Comparison of ENCODE assay signal across 8 cellular contexts in genomic region chr1:117930173-117930447, GRCh38. TPM values are rescaled to one million over a fixed set of nuclear protein-coding genes. Genes with fewer than 3 reads are reported as not detected.
DNase-seq lines count a peak whose midpoint lies in the region; ATAC-seq, FAIRE-seq and TF ChIP-seq lines count a peak whose summit lies in the region.

No MANE protein-coding gene starts in this region.

- H3K27me3 ChIP-seq in right atrium auricular region (no peaks in the 10 kb centered on the region), keratinocyte (ENCODE audit: control insufficient read depth, extremely low read depth, insufficient read depth, low read length) (no peaks in the 10 kb centered on the region), thyroid gland (no peaks in the 10 kb centered on the region)

- H3K36me3 ChIP-seq in right atrium auricular region (peaks cover 9% of the 10 kb centered on the region), keratinocyte (ENCODE audit: control insufficient read depth in 2 of 2, extremely low read depth in 1 of 2, insufficient read depth in 2 of 2, low read length in 2 of 2) (peaks cover 5 to 15% of the 10 kb centered on the region in 2 experiments), thyroid gland (no peaks in the 10 kb centered on the region)

- H2AFZ ChIP-seq in keratinocyte (ENCODE audit: control insufficient read depth, low read length) = peak overlapping the region; percentile 100

- dilution Hi-C loops in keratinocyte (cut with MboI; ENCODE audit: extremely low pct_ligation_motif_present, low sequenced_read_pairs) = no loop called here

- no peak for DNase-seq in right atrium auricular region (ENCODE audit: low spot score)
- no peak for DNase-seq in left ventricle myocardium superior
- DNase-seq in keratinocyte (ENCODE audit: low read depth, low spot score) = no peak
- DNase-seq in thyroid gland = no peak
- no peak for DNase-seq in frontal cortex (ENCODE audit: low spot score in 2 of 2)
- DNase-seq in omental fat pad (ENCODE audit: low spot score) = no peak

- TF ChIP-seq POLR2A in thyroid gland (IDR thresholded peaks at IDR 0.05) = no peak

- no peaks in the 10 kb centered on the region for H3K9me1 ChIP-seq in keratinocyte (ENCODE audit: control insufficient read depth, extremely low read depth, insufficient read depth, low read length)

- peak overlapping the region; percentile 92 for H3K9ac ChIP-seq in keratinocyte (ENCODE audit: control insufficient read depth, extremely low read depth, insufficient read depth, low read length)

- no peaks in the 10 kb centered on the region for H3K27me3 Mint-ChIP-seq in activated T-helper 17 cell treated with anti-CD3 and anti-CD28 coated beads, Interleukin-2, amount 50 U/mL, for 72 hours

- H3K4me3 ChIP-seq in right atrium auricular region (peak overlapping the region; percentile 83 to 89), keratinocyte (ENCODE audit: control insufficient read depth in 2 of 3, extremely low read depth in 1 of 3, insufficient read depth in 2 of 3, low read depth in 1 of 3, low read length in 3 of 3) (peak overlapping the region; percentile 93 to 100 (median 97)), thyroid gland (replicated peaks in 1 of 3) (peak overlapping the region; percentile 70 to 92 (median 92))

- H3K4me1 Mint-ChIP-seq in activated T-helper 17 cell treated with anti-CD3 and anti-CD28 coated beads, Interleukin-2, amount 50 U/mL, for 72 hours = peaks cover 38% of the 10 kb centered on the region

- peak overlapping the region; percentile 99 for H3K4me3 Mint-ChIP-seq in activated T-helper 17 cell treated with anti-CD3 and anti-CD28 coated beads, Interleukin-2, amount 50 U/mL, for 72 hours

- peak overlapping the region; percentile 95 for H3K27ac Mint-ChIP-seq in activated T-helper 17 cell treated with anti-CD3 and anti-CD28 coated beads, Interleukin-2, amount 50 U/mL, for 72 hours

- no peaks in the 10 kb centered on the region for H4K20me1 ChIP-seq in keratinocyte (ENCODE audit: control insufficient read depth, extremely low read depth, insufficient read depth, low read length)

- ATAC-seq in left ventricle myocardium superior = no peak
- no peak for ATAC-seq in activated T-helper 17 cell treated with anti-CD3 and anti-CD28 coated beads, Interleukin-2, amount 50 U/mL, for 72 hours (replicated peaks)
- ATAC-seq in GM21619 (IDR thresholded peaks at IDR 0.05; ENCODE audit: unreplicated experiment) = no peak
- no peak for ATAC-seq in omental fat pad (ENCODE audit: low FRiP score)

- H3K36me3 Mint-ChIP-seq in activated T-helper 17 cell treated with anti-CD3 and anti-CD28 coated beads, Interleukin-2, amount 50 U/mL, for 72 hours (ENCODE audit: low read depth) = peaks cover 56% of the 10 kb centered on the region

- 1 to 2% methylated on average over 12 of the region's 12 CpGs for WGBS in thyroid gland, 2 donors

- H3K9me3 Mint-ChIP-seq in activated T-helper 17 cell treated with anti-CD3 and anti-CD28 coated beads, Interleukin-2, amount 50 U/mL, for 72 hours = no peaks in the 10 kb centered on the region

- intact Hi-C loops in left ventricle myocardium superior (cut with micrococcal nuclease) (no loop called here), thyroid gland (cut with DNase I) (no loop called here)

- TF ChIP-seq CTCF in right atrium auricular region (IDR thresholded peaks at IDR 0.05) (no peak), keratinocyte (optimal IDR thresholded peaks at IDR 0.05 in 1 of 3, IDR thresholded peaks at IDR 0.05 in 1 of 3, conservative IDR thresholded peaks at IDR 0.05 in 1 of 3; ENCODE audit: extremely low read depth in 1 of 3, insufficient read depth in 2 of 3, low read length in 3 of 3) (no peak), thyroid gland (IDR thresholded peaks at IDR 0.05) (no peak), omental fat pad (IDR thresholded peaks at IDR 0.05) (no peak)

- no peak for FAIRE-seq in keratinocyte (lab: Jason Lieb, UNC)
- FAIRE-seq in frontal cortex (lab: Jason Lieb, UNC) = no peak

- no peaks in the 10 kb centered on the region for H3K9me3 ChIP-seq in right atrium auricular region
- no peaks in the 10 kb centered on the region for H3K9me3 ChIP-seq in keratinocyte (ENCODE audit: control insufficient read depth, low read depth, low read length)
- H3K9me3 ChIP-seq in thyroid gland = no peaks in the 10 kb centered on the region

- H3K27ac ChIP-seq in right atrium auricular region (peak overlapping the region; percentile 80 to 83), keratinocyte (ENCODE audit: control insufficient read depth, insufficient read depth, low read length) (peak overlapping the region; percentile 75), thyroid gland (no peak overlapping the region)

- peaks cover 81% of the 10 kb centered on the region for H3K79me2 ChIP-seq in keratinocyte (ENCODE audit: control insufficient read depth, insufficient read depth, low read length)

- H3K4me2 ChIP-seq in keratinocyte (ENCODE audit: control insufficient read depth, extremely low read depth, insufficient read depth, low read depth, low read length) = peak overlapping the region; percentile 79

- H3K4me1 ChIP-seq in right atrium auricular region (peaks cover 0 to 32% of the 10 kb centered on the region in 2 donors), keratinocyte (ENCODE audit: control insufficient read depth, extremely low read depth, insufficient read depth, low read length) (peaks cover 16% of the 10 kb centered on the region), thyroid gland (peaks cover 9 to 23% of the 10 kb centered on the region in 2 donors)

RNA-seq across cellular contexts. Expression of gene WDR3, which starts 0.6 kb away (rescaled TPM):
- total RNA-seq in right atrium auricular region (10 to 100 TPM in 1 of 2 donors, 1 to 10 TPM in 1; 4.3 to 12.6 TPM), left ventricle myocardium superior (12.0 TPM), thyroid gland (10 to 100 TPM in 3 of 4 donors, 1 to 10 TPM in 1; 7.0 to 22.2 (median 19.1) TPM), frontal cortex (22.4 TPM), omental fat pad (10 to 100 TPM; 10.7 to 28.8 (median 17.0) TPM)
- 10 to 100 TPM; 33.8 to 57.1 TPM for total RNA-seq in activated T-helper 17 cell treated with anti-CD3 and anti-CD28 coated beads, Interleukin-2, amount 50 U/mL, for 72 hours
- 36.2 to 47.8 TPM (median 45.6 TPM) in 3 replicates for polyA plus RNA-seq in keratinocyte
- 15.8 TPM for polyA plus RNA-seq in keratinocyte (2011; ENCODE audit: low read depth)
- 19.6 and 29.9 TPM in 2 replicates for polyA plus RNA-seq in keratinocyte (2011; cell fraction: cytosol; rRNA removed)
- 32.8 and 39.4 TPM in 2 replicates for polyA plus RNA-seq in keratinocyte (2011; cell fraction: nucleus; rRNA removed)
- polyA plus RNA-seq in keratinocyte (2012; ENCODE audit: low replicate concordance) = 16.1 and 34.0 TPM in 2 replicates
- 12.7 to 110 TPM (median 47.1 TPM) in 3 replicates for polyA minus RNA-seq in keratinocyte
- 26.3 TPM for polyA minus RNA-seq in keratinocyte (2011; cell fraction: cytosol; rRNA and poly(A)+ RNA removed)
- 27.2 and 46.9 TPM in 2 replicates for polyA minus RNA-seq in keratinocyte (2011; cell fraction: nucleus; rRNA and poly(A)+ RNA removed)

RNA-seq across cellular contexts. Expression of gene GDAP2, which starts 0.7 kb away (rescaled TPM):
- total RNA-seq in right atrium auricular region = 10 to 100 TPM; 13.2 to 13.4 TPM
- total RNA-seq in left ventricle myocardium superior = 13.7 TPM
- total RNA-seq in activated T-helper 17 cell treated with anti-CD3 and anti-CD28 coated beads, Interleukin-2, amount 50 U/mL, for 72 hours = 10 to 100 TPM; 15.5 to 23.9 TPM
- 11.4 to 15.7 TPM (median 12.0 TPM) in 3 replicates for polyA plus RNA-seq in keratinocyte
- polyA plus RNA-seq in keratinocyte (2011; ENCODE audit: low read depth) = 18.2 TPM
- 6.6 and 15.2 TPM in 2 replicates for polyA plus RNA-seq in keratinocyte (2011; cell fraction: cytosol; rRNA removed)
- polyA plus RNA-seq in keratinocyte (2011; cell fraction: nucleus; rRNA removed) = 10.5 and 12.7 TPM in 2 replicates
- polyA plus RNA-seq in keratinocyte (2012; ENCODE audit: low replicate concordance) = 8.5 and 9.7 TPM in 2 replicates
- polyA minus RNA-seq in keratinocyte = 9.9 to 32.9 TPM (median 20.2 TPM) in 3 replicates
- 14.4 TPM for polyA minus RNA-seq in keratinocyte (2011; cell fraction: cytosol; rRNA and poly(A)+ RNA removed)
- 26.6 and 52.4 TPM in 2 replicates for polyA minus RNA-seq in keratinocyte (2011; cell fraction: nucleus; rRNA and poly(A)+ RNA removed)
- 10 to 100 TPM; 38.7 to 48.9 (median 47.6) TPM for total RNA-seq in thyroid gland
- total RNA-seq in frontal cortex = 75.4 TPM
- total RNA-seq in omental fat pad = 10 to 100 TPM; 19.9 to 28.1 (median 24.8) TPM

Comparison
In these comparisons a context has a peak if more than half of its experiments do, and no peak if none do; other contexts are left out.
1. H3K27ac ChIP-seq: peak in right atrium auricular region (2 of 2) and keratinocyte (single experiment); none in thyroid gland (0 of 3).
2. Peak in every context shown above with its lines, with median percentiles within 50 percentile points of each other: H3K4me3 ChIP-seq.